ENCODE assay signal across 26 cellular contexts in the genomic region with DNA sequence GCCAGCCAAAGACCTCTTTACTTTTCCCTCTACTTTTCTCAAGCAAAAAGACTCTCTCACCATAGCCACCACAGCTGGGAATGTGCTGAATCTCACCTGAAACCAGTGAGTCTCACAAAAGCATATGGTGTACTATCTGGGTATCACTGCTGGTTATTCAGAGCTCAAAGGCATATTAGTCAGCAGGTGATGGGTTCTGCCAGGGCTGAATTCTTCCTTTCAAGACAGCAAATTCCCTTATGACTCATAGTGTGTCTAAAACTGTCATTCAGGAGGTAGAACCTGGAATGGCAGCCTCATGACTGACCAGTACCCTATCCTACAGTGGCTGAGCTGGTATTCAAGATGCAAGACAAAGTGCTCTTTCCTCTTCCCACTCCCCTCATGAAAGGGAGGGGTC.
DNase-seq lines count a peak whose midpoint lies in the region; ATAC-seq, FAIRE-seq and TF ChIP-seq lines count a peak whose summit lies in the region.
"Had no signal": no experiment of that assay in that cellular context is flagged by ENCODE, and none has a peak within 500 bp of the region (broad histone marks: within the 10 kb centered on the region; RNA-seq: fewer than 3 reads in every experiment).

No MANE protein-coding gene starts in this region.

- TF ChIP-seq CTCF in bronchial epithelial cell (IDR thresholded peaks at IDR 0.05; ENCODE audit: insufficient read depth, low read length, severe bottlenecking) = no peak
- no peak for TF ChIP-seq CTCF in omental fat pad (IDR thresholded peaks at IDR 0.05)

- H3K27me3 ChIP-seq in bronchial epithelial cell (ENCODE audit: control insufficient read depth, insufficient read depth, low read length) = no peaks in the 10 kb centered on the region
- H3K27me3 ChIP-seq: heart right ventricle, upper lobe of right lung had no signal

- FAIRE-seq in bronchial epithelial cell (lab: Jason Lieb, UNC) = no peak
- FAIRE-seq: colon, GM12891, HepG2, islet of Langerhans had no signal

- no peak for ATAC-seq in GM18858 (IDR thresholded peaks at IDR 0.05; ENCODE audit: unreplicated experiment)
- no peak for ATAC-seq in omental fat pad (ENCODE audit: low FRiP score)
- ATAC-seq: activated T-cell treated with anti-CD3 and anti-CD28 coated beads, Interleukin-2, amount 50 U/mL, for 4 hours; heart right ventricle; HepG2; upper lobe of right lung had no signal

- no peaks in the 10 kb centered on the region for H3K36me3 ChIP-seq in bronchial epithelial cell (ENCODE audit: control insufficient read depth, insufficient read depth, low read length)
- H3K36me3 ChIP-seq: heart right ventricle, upper lobe of right lung had no signal

- no peak overlapping the region for H3K27ac ChIP-seq in substantia nigra (ENCODE audit: low read depth, low read length, poor library complexity, severe bottlenecking)
- H3K27ac ChIP-seq: heart right ventricle, upper lobe of right lung had no signal

- no peak overlapping the region for H3K4me3 ChIP-seq in bronchial epithelial cell (ENCODE audit: low read depth, low read length)
- H3K4me3 ChIP-seq: heart right ventricle, upper lobe of right lung had no signal

- DNase-seq in HK-2 (ENCODE audit: unreplicated experiment) (peak; percentile 15), RKO (ENCODE audit: low spot score) (peak; percentile 66), bronchial epithelial cell (ENCODE audit: low read depth) (peak; percentile 45), renal cortical epithelial cell (ENCODE audit: low read depth) (peak; percentile 19), Kasumi-1 (lab: John Stamatoyannopoulos, UW) (no peak), omental fat pad (ENCODE audit: low spot score) (no peak), substantia nigra (lab: John Stamatoyannopoulos, UW) (no peak)
- DNase-seq: activated CD4-positive, alpha-beta T cell treated with anti-CD3 and anti-CD28 coated beads for 1 hour; activated naive CD4-positive, alpha-beta T cell treated with Interleukin-2 at 50 U/mL for 16 hours; activated T-cell treated with anti-CD3 and anti-CD28 coated beads, Interleukin-2, amount 50 U/mL, for 4 hours; anterior cingulate cortex; CD8-positive, alpha-beta memory T cell; endodermal cell; H7; heart right ventricle; NCI-H146; NCI-H2171 treated with DMSO at 0.1 percent for 48 hours; NCI-H69; occipital lobe; retina; upper lobe of right lung had no signal

Comparison
In these comparisons a context has a peak if more than half of its experiments do, and no peak if none do; other contexts are left out.
1. DNase-seq: peak in HK-2 (single experiment), RKO (single experiment), bronchial epithelial cell (single experiment) and renal cortical epithelial cell (single experiment); none in Kasumi-1 (0 of 2), omental fat pad (single experiment) and substantia nigra (0 of 49).